8 cellular contexts compared by ENCODE assay signal in the genomic region with DNA sequence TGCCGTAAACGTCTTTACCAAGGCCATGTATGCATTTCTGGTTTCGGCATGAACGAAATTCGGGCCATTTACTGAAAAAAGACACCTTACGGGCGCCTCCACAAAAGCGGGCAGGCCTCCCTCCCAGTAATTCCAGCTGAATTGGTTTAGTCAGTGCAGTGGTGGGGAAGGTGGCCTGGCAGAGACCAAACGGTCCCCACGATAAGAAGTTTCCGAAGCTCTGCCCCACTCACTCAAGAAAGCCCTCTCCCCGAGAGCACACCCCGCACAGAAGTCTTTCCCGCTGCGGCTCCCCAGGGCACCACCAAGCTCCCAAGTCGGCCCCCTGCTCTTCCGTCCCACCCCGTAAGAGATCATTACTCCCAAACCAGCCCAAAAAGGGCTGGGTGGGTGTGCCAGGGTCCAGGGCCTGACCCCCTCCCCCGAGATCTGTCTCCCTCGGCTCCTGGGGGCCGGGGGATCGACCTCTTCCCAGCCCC.
DNase-seq lines count a peak whose midpoint lies in the region; ATAC-seq and TF ChIP-seq lines count a peak whose summit lies in the region.

No MANE protein-coding gene starts in this region.

- H3K9me3 ChIP-seq in gastroesophageal sphincter (no peaks in the 10 kb centered on the region), prostate gland (no peaks in the 10 kb centered on the region)

- peak overlapping the region; percentile 51 for H3K27ac Mint-ChIP-seq in activated CD8-positive, alpha-beta T cell treated with anti-CD3 and anti-CD28 coated beads, Interleukin-2, amount 10 ng/mL, durations not matched to agents 7 days and 5 days

- H3K4me3 Mint-ChIP-seq in activated CD8-positive, alpha-beta T cell treated with anti-CD3 and anti-CD28 coated beads, Interleukin-2, amount 10 ng/mL, durations not matched to agents 7 days and 5 days, result peak overlapping the region; percentile 91

- 0% methylated on average over 2 to 6 of the region's 22 CpGs for WGBS in gastroesophageal sphincter (ENCODE audit: low coverage in 1 of 2), 2 donors
- WGBS in prostate gland, result under 1% methylated on average over 22 of the region's 22 CpGs

- CTCF ChIA-PET in activated CD8-positive, alpha-beta T cell treated with anti-CD3 and anti-CD28 coated beads, Interleukin-2, amount 10 ng/mL, durations not matched to agents 7 days and 5 days (lab: Charles Lee), result interaction anchor here (0.6 to 5.2 kb wide), 10 partner anchors 11 to 242 kb away, joined by 3 to 35 read pairs (median 3); no protein-coding TSS in a partner anchor

- H3K36me3 Mint-ChIP-seq in activated CD8-positive, alpha-beta T cell treated with anti-CD3 and anti-CD28 coated beads, Interleukin-2, amount 10 ng/mL, durations not matched to agents 7 days and 5 days (ENCODE audit: low read depth), result peaks cover 7% of the 10 kb centered on the region

- H3K27me3 ChIP-seq in gastroesophageal sphincter, result no peaks in the 10 kb centered on the region
- no peaks in the 10 kb centered on the region for H3K27me3 ChIP-seq in prostate gland (replicated peaks; ENCODE audit: insufficient read depth)

- POLR2A ChIA-PET in activated CD8-positive, alpha-beta T cell treated with anti-CD3 and anti-CD28 coated beads, Interleukin-2, amount 10 ng/mL, durations not matched to agents 7 days and 5 days (lab: Charles Lee), result interaction anchor here (1.0 to 5.0 kb wide), 4 partner anchors 10 to 79 kb away, joined by 4 to 44 read pairs (median 24); no protein-coding TSS in a partner anchor

- H3K4me1 Mint-ChIP-seq in activated CD8-positive, alpha-beta T cell treated with anti-CD3 and anti-CD28 coated beads, Interleukin-2, amount 10 ng/mL, durations not matched to agents 7 days and 5 days (ENCODE audit: low read depth), result peaks cover 56% of the 10 kb centered on the region

- no peak for TF ChIP-seq CTCF in gastroesophageal sphincter (IDR thresholded peaks at IDR 0.05)
- no peak for TF ChIP-seq CTCF in prostate gland (IDR thresholded peaks at IDR 0.05)

- intact Hi-C loops in prostate gland (cut with DNase I), result loop anchor here (5.0 kb wide), 1 partner anchor 84 kb away; a partner anchor contains a TSS

- no peaks in the 10 kb centered on the region for H3K36me3 ChIP-seq in gastroesophageal sphincter
- H3K36me3 ChIP-seq in prostate gland, result no peaks in the 10 kb centered on the region

- TF ChIP-seq EP300 in gastroesophageal sphincter (IDR thresholded peaks at IDR 0.05), result no peak

- ATAC-seq in HG03439 (IDR thresholded peaks at IDR 0.05; ENCODE audit: unreplicated experiment) (peak; percentile 5), gastroesophageal sphincter (no peak)
- ATAC-seq in activated CD8-positive, alpha-beta T cell treated with anti-CD3 and anti-CD28 coated beads, Interleukin-2, amount 10 ng/mL, durations not matched to agents 7 days and 5 days, result peak; percentile 1

- DNase-seq in NCI-H748 (lab: John Stamatoyannopoulos, UW; ENCODE audit: unreplicated experiment) (peak; percentile 25), NCI-H748 treated with DMSO at 0.1 percent for 48 hours (lab: John Stamatoyannopoulos, UW) (no peak), prostate gland (ENCODE audit: low spot score) (peak; percentile 6), NCI-H187 (lab: John Stamatoyannopoulos, UW) (no peak)
- DNase-seq in activated CD8-positive, alpha-beta T cell treated with anti-CD3 and anti-CD28 coated beads, Interleukin-2, amount 10 ng/mL, durations not matched to agents 7 days and 5 days, result peak; percentile 33
- no peak for DNase-seq in activated CD4-positive, CD25-positive, alpha-beta regulatory T cell (lab: John Stamatoyannopoulos, UW)

- TF ChIP-seq POLR2A in gastroesophageal sphincter (IDR thresholded peaks at IDR 0.05), result no peak
- TF ChIP-seq POLR2A in prostate gland (IDR thresholded peaks at IDR 0.05), result no peak

- H3K4me1 ChIP-seq in gastroesophageal sphincter (peaks cover 7 to 50% (median 20%) of the 10 kb centered on the region in 3 donors), prostate gland (replicated peaks) (no peaks in the 10 kb centered on the region)

- H3K4me3 ChIP-seq in gastroesophageal sphincter (peak overlapping the region; percentile 83 to 96), prostate gland (peak overlapping the region; percentile 84 to 95)

- H3K9me3 Mint-ChIP-seq in activated CD8-positive, alpha-beta T cell treated with anti-CD3 and anti-CD28 coated beads, Interleukin-2, amount 10 ng/mL, durations not matched to agents 7 days and 5 days (ENCODE audit: insufficient read depth), result no peaks in the 10 kb centered on the region

- H3K27me3 Mint-ChIP-seq in activated CD8-positive, alpha-beta T cell treated with anti-CD3 and anti-CD28 coated beads, Interleukin-2, amount 10 ng/mL, durations not matched to agents 7 days and 5 days (ENCODE audit: low read depth), result no peaks in the 10 kb centered on the region

- H3K27ac ChIP-seq in gastroesophageal sphincter, result peak overlapping the region; percentile 29 to 96 (median 91)
- peak overlapping the region; percentile 78 to 91 for H3K27ac ChIP-seq in prostate gland

Comparison
In these comparisons a context has a peak if more than half of its experiments do, and no peak if none do; other contexts are left out.
1. DNase-seq: peak in NCI-H748 (single experiment), activated CD8-positive, alpha-beta T cell treated with anti-CD3 and anti-CD28 coated beads, Interleukin-2, amount 10 ng/mL, durations not matched to agents 7 days and 5 days (single experiment) and prostate gland (single experiment); none in NCI-H748 treated with DMSO at 0.1 percent for 48 hours (single experiment), activated CD4-positive, CD25-positive, alpha-beta regulatory T cell (0 of 4) and NCI-H187 (0 of 2).